ENCODE assay signal across 1 cellular context in genomic region chr22:47129902-47130301, GRCh38.
TF ChIP-seq lines count a peak whose summit lies in the region.

No MANE protein-coding gene starts in this region.

TF ChIP-seq in HCT116, 20 proteins besides CTCF, POLR2A, EP300 and RAD21 (continued from another document):
- TF ChIP-seq ELF1 (IDR thresholded peaks at IDR 0.05; ENCODE audit: borderline replicate concordance, low read depth) (no peak), EGR1 (IDR thresholded peaks at IDR 0.05; ENCODE audit: low read depth) (no peak), SIN3A (IDR thresholded peaks at IDR 0.05; ENCODE audit: low read depth) (peak; percentile 93), POLR2AphosphoS5 (IDR thresholded peaks at IDR 0.05; ENCODE audit: low read depth, low read length) (peak; percentile 72), CEBPB (IDR thresholded peaks at IDR 0.05; ENCODE audit: low read depth) (no peak), SRF (IDR thresholded peaks at IDR 0.05; ENCODE audit: low read depth) (peak; percentile 29; the same call in 1 of the 2 replicates), EZH2 (IDR thresholded peaks at IDR 0.05) (no peak), ZBTB33 (IDR thresholded peaks at IDR 0.05; ENCODE audit: extremely low read depth, insufficient replicate concordance, low read length) (no peak), TCF7L2 (IDR thresholded peaks at IDR 0.05; ENCODE audit: borderline replicate concordance, extremely low read depth, insufficient read depth, insufficient read length) (peak; percentile 41), SP1 (IDR thresholded peaks at IDR 0.05; ENCODE audit: low read depth) (peak; percentile 70), EZH2phosphoT487 (IDR thresholded peaks at IDR 0.05; ENCODE audit: borderline replicate concordance) (no peak), FOSL1 (IDR thresholded peaks at IDR 0.05; ENCODE audit: low read depth) (peak; percentile 71)
